Comparison of ENCODE assay signal across 32 cellular contexts in the genomic region with DNA sequence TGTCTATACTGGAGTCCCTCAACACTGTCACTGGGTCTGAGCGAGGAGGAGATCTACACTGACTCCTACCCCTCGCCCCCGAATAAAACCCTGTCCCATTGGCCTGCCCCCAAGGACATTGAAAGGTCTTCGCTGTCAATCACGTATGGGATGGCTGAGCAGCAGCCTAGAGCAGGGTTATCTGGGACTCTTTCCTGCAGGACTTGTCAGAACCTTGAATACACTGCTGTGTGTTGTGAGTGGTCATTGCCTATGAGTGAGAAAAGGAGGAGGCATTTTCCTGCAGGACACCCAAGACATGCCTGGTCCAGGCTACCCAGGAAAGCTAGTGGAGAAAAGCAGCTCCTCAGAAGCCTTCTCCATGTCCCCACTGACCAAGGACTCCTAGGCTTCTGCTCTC. TPM values are rescaled to one million over a fixed set of nuclear protein-coding genes. Genes with fewer than 3 reads are reported as not detected.
DNase-seq lines count a peak whose midpoint lies in the region; ATAC-seq and TF ChIP-seq lines count a peak whose summit lies in the region.
"Had no signal": no experiment of that assay in that cellular context is flagged by ENCODE, and none has a peak within 500 bp of the region (broad histone marks: within the 10 kb centered on the region; RNA-seq: fewer than 3 reads in every experiment).

No MANE protein-coding gene starts in this region.

- H3K4me2 ChIP-seq in BLaER1 (peak overlapping the region; percentile 50; the same call in 1 of the 2 replicates), IMR-90 (ENCODE audit: low read depth, low read length) (no peak overlapping the region)

- no peak for TF ChIP-seq CTCF in IMR-90 (conservative IDR thresholded peaks at IDR 0.05; ENCODE audit: low read depth, low read length)
- no peak for TF ChIP-seq CTCF in chondrocyte (IDR thresholded peaks at IDR 0.05)
- no peak for TF ChIP-seq CTCF in vagina (IDR thresholded peaks at IDR 0.05)
- no peak for TF ChIP-seq CTCF in GM10248 (IDR thresholded peaks at IDR 0.05; ENCODE audit: control extremely low read depth, extremely low read depth, low read depth, missing control alignments)

- no TSS peak for BruUV-seq in IMR-90 (replicated peaks; lab: Mats Ljungman, UMichigan)

- H3K27me3 Mint-ChIP-seq in chondrocyte (ENCODE audit: low read depth): no peaks in the 10 kb centered on the region

- DNase-seq in IMR-90 (no peak), chondrocyte (ENCODE audit: low spot score) (no peak), posterior vena cava (ENCODE audit: low spot score) (peak; percentile 23), vagina (ENCODE audit: extremely low spot score in 2 of 2) (no peak), GM10248 (ENCODE audit: extremely low spot score) (no peak)
- DNase-seq: C1 segment of cervical spinal cord; CD4-positive, alpha-beta memory T cell; COR-L47; DMS 273 treated with DMSO at 0.1 percent for 48 hours; DMS79; GF-D8; GM23248; H7; Kasumi-1; MV-4-11; NCI-H1105; NCI-H146; NCI-H1930; NCI-H2107; NCI-H524 treated with DMSO at 0.1 percent for 48 hours; NCI-H774; NK-92 treated with Interleukin-12 subunit alpha and Interleukin-12 subunit beta, amount 100 ng/mL, for 24 hours; SIG-M5 had no signal

- H3K9me1 ChIP-seq in IMR-90 (ENCODE audit: insufficient read depth, low read length): peaks cover 26% of the 10 kb centered on the region

- CTCF ChIA-PET in IMR-90 (lab: Yijun Ruan, JAX): interaction anchor here (1.2 to 3.1 kb wide), 2 partner anchors 10 to 82 kb away, joined by 8 to 16 read pairs; a partner anchor contains a TSS
- CTCF ChIA-PET in GM10248 (lab: Yijun Ruan, JAX): interaction anchor here (1.0 to 12.8 kb wide), 8 partner anchors 9 to 191 kb away, joined by 3 to 103 read pairs (median 6); no protein-coding TSS in a partner anchor

- no peak overlapping the region for H3K56ac ChIP-seq in IMR-90 (ENCODE audit: extremely low read depth, insufficient read depth, low read length)

- H3K14ac ChIP-seq in IMR-90 (replicated peaks; ENCODE audit: low read depth, low read length): no peak overlapping the region

- no peak overlapping the region for H3K18ac ChIP-seq in IMR-90 (ENCODE audit: low read depth, low read length)

- H3K4me3 ChIP-seq in BLaER1: no peak overlapping the region
- no peak overlapping the region for H3K4me3 ChIP-seq in IMR-90 (ENCODE audit: insufficient read depth, low read depth, low read length)
- H3K4me3 ChIP-seq in vagina: no peak overlapping the region
- H3K4me3 ChIP-seq: GM23248, SK-N-MC had no signal

- H2BK5ac ChIP-seq in IMR-90 (ENCODE audit: low read depth, low read length, poor library complexity, severe bottlenecking): no peak overlapping the region

- intact Hi-C loops in IMR-90 (cut with micrococcal nuclease) (loop anchor here (1.0 kb wide), 1 partner anchor 78 kb away; no protein-coding TSS in a partner anchor), posterior vena cava (cut with DNase I) (no loop called here), vagina (cut with DNase I) (no loop called here)

- no peaks in the 10 kb centered on the region for H3K9me3 ChIP-seq in BLaER1
- no peaks in the 10 kb centered on the region for H3K9me3 ChIP-seq in IMR-90 (ENCODE audit: control insufficient read depth, insufficient read depth, low read length)
- no peaks in the 10 kb centered on the region for H3K9me3 ChIP-seq in vagina

- no peak overlapping the region for H2AFZ ChIP-seq in IMR-90 (replicated peaks; ENCODE audit: low read length, poor library complexity)
- H2AFZ ChIP-seq: GM23248 had no signal

- H3K4ac ChIP-seq in IMR-90 (ENCODE audit: low read depth, low read length): no peak overlapping the region

- H4K20me1 ChIP-seq in BLaER1: no peaks in the 10 kb centered on the region
- H4K20me1 ChIP-seq in IMR-90 (ENCODE audit: insufficient read depth, low read length): peaks cover 39% of the 10 kb centered on the region

- in situ Hi-C loops in IMR-90 (cut with MboI; ENCODE audit: low sequenced_read_pairs): no loop called here

- TF ChIP-seq RAD21 in IMR-90 (IDR thresholded peaks at IDR 0.05; ENCODE audit: low read length): no peak

- dilution Hi-C loops in IMR-90 (cut with HindIII; ENCODE audit: low sequenced_read_pairs, unreplicated experiment): no loop called here

- peak overlapping the region in 1 of 2 experiments; percentile 16; a peak in 1 of 4 replicates for H4K8ac ChIP-seq in IMR-90 (ENCODE audit: low read depth in 2 of 2, low read length in 2 of 2)

- H3K4me1 ChIP-seq in BLaER1 (peaks cover 24% of the 10 kb centered on the region), IMR-90 (ENCODE audit: control insufficient read depth, insufficient read depth, low read length) (peaks cover 7% of the 10 kb centered on the region), vagina (peaks cover under 1% of the 10 kb centered on the region)

- H3K27ac ChIP-seq in BLaER1 (peak overlapping the region; percentile 72), IMR-90 (ENCODE audit: insufficient read depth, low read length) (no peak overlapping the region), vagina (no peak overlapping the region)
- H3K27ac ChIP-seq: GM23248, HL-60, SK-N-MC had no signal

- no peak overlapping the region for H2BK120ac ChIP-seq in IMR-90 (ENCODE audit: low read depth, low read length)

- H3K36me3 Mint-ChIP-seq in chondrocyte (ENCODE audit: low read depth): peaks cover 55% of the 10 kb centered on the region
- H3K36me3 Mint-ChIP-seq: CD4-positive, alpha-beta memory T cell had no signal

- no CpG with 5 or more reads among the region's 5 CpGs for WGBS in IMR-90 (ENCODE audit: extremely low coverage in 2 of 2, insufficient read length in 1 of 2), 2 experiments

- 0 out of 2 replicates have a peak overlapping the region, but pooled peaks have one; percentile 15 for H3K9ac ChIP-seq in BLaER1
- H3K9ac ChIP-seq in IMR-90 (ENCODE audit: low read depth, low read length): no peak overlapping the region
- H3K9ac ChIP-seq: GM23248 had no signal

- H4K5ac ChIP-seq in IMR-90 (ENCODE audit: low read depth, low read length): no peak overlapping the region

- H3K36me3 ChIP-seq in BLaER1 (peaks cover 34% of the 10 kb centered on the region), IMR-90 (ENCODE audit: control insufficient read depth, insufficient read depth, low read length) (peaks cover 65% of the 10 kb centered on the region), vagina (peaks cover 0 to 75% of the 10 kb centered on the region in 2 donors)

- peak overlapping the region; percentile 59 for H3K27ac Mint-ChIP-seq in chondrocyte (ENCODE audit: unreplicated experiment)

- no peak overlapping the region for H3K4me3 Mint-ChIP-seq in chondrocyte (ENCODE audit: unreplicated experiment)
- H3K4me3 Mint-ChIP-seq: CD4-positive, alpha-beta memory T cell had no signal

- H3K4me1 Mint-ChIP-seq in chondrocyte (ENCODE audit: low read depth): peaks cover 32% of the 10 kb centered on the region

- no peak overlapping the region for H2AK9ac ChIP-seq in IMR-90 (replicated peaks; ENCODE audit: low read depth, low read length, poor library complexity)

- no peak for ATAC-seq in IMR-90 (ENCODE audit: low read depth)
- ATAC-seq in GM19455 (IDR thresholded peaks at IDR 0.05; ENCODE audit: unreplicated experiment): no peak
- ATAC-seq: Panc1 had no signal

- H2BK20ac ChIP-seq in IMR-90 (ENCODE audit: low read depth, low read length): no peak overlapping the region

- POLR2A ChIA-PET in IMR-90 (lab: Charles Lee; ENCODE audit: unreplicated experiment): no interaction called here
- POLR2A ChIA-PET in GM10248 (lab: Yijun Ruan, JAX): no interaction called here

- no peak overlapping the region for H2BK15ac ChIP-seq in IMR-90 (ENCODE audit: low read depth, low read length)

- H4K91ac ChIP-seq in IMR-90 (ENCODE audit: insufficient read depth, low read depth, low read length): no peak overlapping the region

- TF ChIP-seq POLR2A in IMR-90 (IDR thresholded peaks at IDR 0.05; ENCODE audit: low read depth, low read length) (no peak), vagina (IDR thresholded peaks at IDR 0.05) (no peak)

- no peak overlapping the region for H2AK5ac ChIP-seq in IMR-90 (ENCODE audit: low read depth, low read length)

- H3K27me3 ChIP-seq in BLaER1: no peaks in the 10 kb centered on the region
- H3K27me3 ChIP-seq in IMR-90 (ENCODE audit: control insufficient read depth, insufficient read depth, low read length): no peaks in the 10 kb centered on the region
- H3K27me3 ChIP-seq in vagina: no peaks in the 10 kb centered on the region

- 0 out of 2 replicates have a peak overlapping the region, but pooled peaks have one; percentile 48 for H3K23ac ChIP-seq in IMR-90 (ENCODE audit: low read depth, low read length)

- no peaks in the 10 kb centered on the region for H3K9me3 Mint-ChIP-seq in chondrocyte (ENCODE audit: low read depth)

- peaks cover 45 to 86% of the 10 kb centered on the region in 2 experiments for H3K79me1 ChIP-seq in IMR-90 (ENCODE audit: low read depth in 1 of 2, low read length in 2 of 2)

RNA-seq across cellular contexts. Expression of a gene that starts 9.6 kb away (rescaled TPM):
- total RNA-seq in IMR-90 (2012; rRNA removed) (93.0 and 106 TPM in 2 replicates), chondrocyte (44.4 to 93.2 TPM (median 89.7 TPM) in 3 replicates), posterior vena cava (10 to 100 TPM; 22.4 to 35.6 TPM), vagina (26.0 TPM)
- polyA plus RNA-seq in IMR-90 (2012; rRNA removed): 117 and 122 TPM in 2 replicates
- 62.8 and 141 TPM in 2 replicates for polyA plus RNA-seq in IMR-90 (2012; cell fraction: cytosol; rRNA removed)
- polyA plus RNA-seq in IMR-90 (2012; cell fraction: nucleus; rRNA removed; ENCODE audit: low replicate concordance): 130 and 154 TPM in 2 replicates

RNA-seq across cellular contexts. Expression of a gene that starts 17.9 kb away (rescaled TPM):
- total RNA-seq in IMR-90 (2012; rRNA removed) (0.56 and 0.72 TPM in 2 replicates), chondrocyte (5.2 to 6.5 TPM (median 5.4 TPM) in 3 replicates), posterior vena cava (1 to 10 TPM; 4.1 to 7.8 TPM), vagina (7.1 TPM)
- polyA plus RNA-seq in IMR-90 (2012; rRNA removed): 9.3 and 10.3 TPM in 2 replicates
- polyA plus RNA-seq in IMR-90 (2012; cell fraction: cytosol; rRNA removed): 2.6 and 5.9 TPM in 2 replicates
- polyA plus RNA-seq in IMR-90 (2012; cell fraction: nucleus; rRNA removed; ENCODE audit: low replicate concordance): 70.3 and 80.1 TPM in 2 replicates
- total RNA-seq: A172 had no signal
- polyA plus RNA-seq: CD4-positive, alpha-beta memory T cell had no signal

RNA-seq across cellular contexts. Expression of a gene that starts 40.0 kb away (rescaled TPM):
- total RNA-seq in IMR-90 (2012; rRNA removed) (under 0.01 TPM in 1 of 2 replicates, not detected in the other), chondrocyte (not detected in 3 replicates), posterior vena cava (not detected), vagina (not detected)
- polyA plus RNA-seq in IMR-90 (2012; rRNA removed): 0.26 and 0.27 TPM in 2 replicates
- 0.15 and 0.22 TPM in 2 replicates for polyA plus RNA-seq in IMR-90 (2012; cell fraction: cytosol; rRNA removed)
- polyA plus RNA-seq in IMR-90 (2012; cell fraction: nucleus; rRNA removed; ENCODE audit: low replicate concordance): 0.14 TPM in 1 of 2 replicates, not detected in the other
- total RNA-seq: A172; CD4-positive, alpha-beta memory T cell; GM23248; H7; T-helper 1 cell treated with Interleukin-12 subunit alpha and Interleukin-12 subunit beta and Interleukin-4 antibody, amounts not matched to agents 30 ng/mL and 1 ng/mL, for 36 hours had no signal
- polyA plus RNA-seq: CD4-positive, alpha-beta memory T cell had no signal

RNA-seq across cellular contexts. Expression of a gene that starts 45.6 kb away (rescaled TPM):
- total RNA-seq in IMR-90 (2012; rRNA removed) (not detected in 2 replicates), chondrocyte (not detected in 3 replicates), posterior vena cava (not detected), vagina (not detected)
- polyA plus RNA-seq in IMR-90 (2012; rRNA removed): not detected in 2 replicates
- not detected in 2 replicates for polyA plus RNA-seq in IMR-90 (2012; cell fraction: cytosol; rRNA removed)
- polyA plus RNA-seq in IMR-90 (2012; cell fraction: nucleus; rRNA removed; ENCODE audit: low replicate concordance): not detected in 2 replicates
- total RNA-seq: A172; CD4-positive, alpha-beta memory T cell; GM23248; H7; M059J; T-helper 1 cell treated with Interleukin-12 subunit alpha and Interleukin-12 subunit beta and Interleukin-4 antibody, amounts not matched to agents 30 ng/mL and 1 ng/mL, for 36 hours had no signal
- polyA plus RNA-seq: AG04450; CD4-positive, alpha-beta memory T cell; GM23248 had no signal
